ENCODE assay signal across 8 cellular contexts in the genomic region with DNA sequence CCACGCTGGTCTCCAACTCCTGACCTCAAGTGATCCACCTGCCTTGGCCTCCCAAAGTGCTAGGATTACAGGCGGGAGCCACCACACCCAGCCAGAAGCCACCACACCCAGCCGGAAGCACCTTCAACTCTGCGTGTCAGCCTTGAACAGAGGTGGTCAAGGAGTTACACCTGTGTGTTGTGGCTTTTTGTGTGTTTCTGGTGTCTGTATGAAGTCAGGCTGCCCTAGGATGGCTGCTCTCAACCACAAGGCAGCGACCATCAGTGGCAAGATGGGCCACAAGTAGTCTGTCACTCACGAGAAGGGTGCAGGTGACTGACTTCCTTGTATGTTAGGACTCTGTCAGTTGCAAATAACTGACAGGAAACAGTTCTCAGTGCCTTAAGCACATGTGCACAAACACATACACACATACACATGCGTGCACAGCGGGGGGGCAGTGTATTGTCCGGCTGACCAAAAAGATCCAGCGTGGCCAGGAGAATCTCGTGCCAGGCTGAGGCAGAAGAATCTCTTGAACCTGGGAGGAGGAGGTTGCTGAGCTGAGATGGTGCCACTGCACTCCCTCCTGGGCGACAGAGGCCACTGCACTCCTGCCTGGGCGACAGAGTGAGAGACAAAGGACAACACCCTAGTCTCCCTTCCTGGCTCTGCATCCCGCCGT. TPM values are rescaled to one million over a fixed set of nuclear protein-coding genes. Genes with fewer than 3 reads are reported as not detected.
DNase-seq lines count a peak whose midpoint lies in the region; ATAC-seq and TF ChIP-seq lines count a peak whose summit lies in the region.

No MANE protein-coding gene starts in this region.

- H3K27ac ChIP-seq in right atrium auricular region, result no peak overlapping the region

- no peak overlapping the region for H3K4me3 ChIP-seq in right atrium auricular region

- peak; percentile 43 for TF ChIP-seq CTCF in chondrocyte (IDR thresholded peaks at IDR 0.05)
- no peak for TF ChIP-seq CTCF in endothelial cell (IDR thresholded peaks at IDR 0.05; ENCODE audit: unreplicated experiment)
- TF ChIP-seq CTCF in right atrium auricular region (IDR thresholded peaks at IDR 0.05), result no peak

- H3K36me3 Mint-ChIP-seq in T-helper 17 cell (ENCODE audit: low read depth) (peaks cover 8% of the 10 kb centered on the region), chondrocyte (ENCODE audit: low read depth) (peaks cover 4% of the 10 kb centered on the region), endothelial cell (ENCODE audit: low read depth, unreplicated experiment) (no peaks in the 10 kb centered on the region)

- ATAC-seq in T-helper 17 cell (peak; percentile 64), GM18519 (IDR thresholded peaks at IDR 0.05; ENCODE audit: low FRiP score, unreplicated experiment) (no peak)

- H3K4me3 Mint-ChIP-seq in T-helper 17 cell (peak overlapping the region; percentile 64), chondrocyte (ENCODE audit: unreplicated experiment) (no peak overlapping the region), endothelial cell (ENCODE audit: unreplicated experiment) (no peak overlapping the region)

- H3K4me1 Mint-ChIP-seq in T-helper 17 cell (peaks cover 41% of the 10 kb centered on the region), chondrocyte (ENCODE audit: low read depth) (no peaks in the 10 kb centered on the region), endothelial cell (ENCODE audit: unreplicated experiment) (no peaks in the 10 kb centered on the region)

- H3K9me3 ChIP-seq in T-helper 17 cell (ENCODE audit: control insufficient read depth, low read length, poor library complexity, severe bottlenecking) (no peaks in the 10 kb centered on the region), right atrium auricular region (no peaks in the 10 kb centered on the region)

- H3K27ac Mint-ChIP-seq in T-helper 17 cell, result peak overlapping the region; percentile 88
- H3K27ac Mint-ChIP-seq in chondrocyte (ENCODE audit: unreplicated experiment), result no peak overlapping the region
- no peak overlapping the region for H3K27ac Mint-ChIP-seq in endothelial cell (ENCODE audit: unreplicated experiment)

- DNase-seq in DMS53 (lab: John Stamatoyannopoulos, UW) (peak; percentile 53), DMS53 treated with DMSO at 0.1 percent for 48 hours (lab: John Stamatoyannopoulos, UW; ENCODE audit: unreplicated experiment) (no peak), T-helper 17 cell (no peak), chondrocyte (ENCODE audit: low spot score) (no peak), endothelial cell (ENCODE audit: low spot score) (no peak), right atrium auricular region (ENCODE audit: low spot score) (no peak)
- DNase-seq in stimulated activated naive CD4-positive, alpha-beta T cell (lab: John Stamatoyannopoulos, UW), result peak in 5 of 6 experiments; percentile 22 to 70 (median 37)

- H3K27me3 Mint-ChIP-seq in T-helper 17 cell (no peaks in the 10 kb centered on the region), chondrocyte (ENCODE audit: low read depth) (no peaks in the 10 kb centered on the region), endothelial cell (ENCODE audit: unreplicated experiment) (no peaks in the 10 kb centered on the region)

- no peaks in the 10 kb centered on the region for H3K4me1 ChIP-seq in right atrium auricular region

- H3K9me3 Mint-ChIP-seq in chondrocyte (ENCODE audit: low read depth), result no peaks in the 10 kb centered on the region
- H3K9me3 Mint-ChIP-seq in endothelial cell (ENCODE audit: unreplicated experiment), result no peaks in the 10 kb centered on the region

- H3K36me3 ChIP-seq in right atrium auricular region, result peaks cover 19% of the 10 kb centered on the region

- H3K27me3 ChIP-seq in right atrium auricular region, result no peaks in the 10 kb centered on the region

RNA-seq across cellular contexts. Expression of gene P2RX4, which starts 13.5 kb away (rescaled TPM):
- 10 to 100 TPM; 42.8 to 53.5 TPM for total RNA-seq in T-helper 17 cell
- total RNA-seq in chondrocyte, result 14.7 to 23.3 TPM (median 20.7 TPM) in 3 replicates
- 20.0 TPM for total RNA-seq in endothelial cell (ENCODE audit: unreplicated experiment)
- total RNA-seq in right atrium auricular region, result 10 to 100 TPM; 21.8 to 21.9 TPM

Comparison
In these comparisons a context has a peak if more than half of its experiments do, and no peak if none do; other contexts are left out.
1. DNase-seq: peak in DMS53 (single experiment) and stimulated activated naive CD4-positive, alpha-beta T cell (5 of 6); none in DMS53 treated with DMSO at 0.1 percent for 48 hours (single experiment), T-helper 17 cell (0 of 3), chondrocyte (single experiment), endothelial cell (single experiment) and right atrium auricular region (single experiment).